In the genomic region with DNA sequence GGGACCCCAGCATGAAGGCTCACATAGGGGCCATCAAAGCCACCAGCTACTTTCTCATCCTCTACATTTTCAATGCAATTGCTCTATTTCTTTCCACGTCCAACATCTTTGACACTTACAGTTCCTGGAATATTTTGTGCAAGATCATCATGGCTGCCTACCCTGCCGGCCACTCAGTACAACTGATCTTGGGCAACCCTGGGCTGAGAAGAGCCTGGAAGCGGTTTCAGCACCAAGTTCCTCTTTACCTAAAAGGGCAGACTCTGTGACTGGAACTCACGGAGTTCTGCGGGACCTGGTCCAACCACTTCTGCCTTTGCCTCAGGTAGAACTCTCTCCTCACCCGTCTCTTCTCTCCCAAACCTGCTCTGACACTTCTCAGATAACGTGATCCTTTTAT, we compare ENCODE assay signal across 19 cellular contexts. TPM values are rescaled to one million over a fixed set of nuclear protein-coding genes. Genes with fewer than 3 reads are reported as not detected.
A peak's percentile ranks its signal among the peaks of the same experiment; 100 is the strongest.
DNase-seq lines count a peak whose midpoint lies in the region; ATAC-seq and TF ChIP-seq lines count a peak whose summit lies in the region.
"Had no signal": no experiment of that assay in that cellular context is flagged by ENCODE, and none has a peak within 500 bp of the region (broad histone marks: within the 10 kb centered on the region; RNA-seq: fewer than 3 reads in every experiment).

No MANE protein-coding gene starts in this region.

- H3F3A ChIP-seq in MM.1S (ENCODE audit: insufficient read depth, low read length): no peaks in the 10 kb centered on the region

- H2AFZ ChIP-seq in MM.1S (ENCODE audit: low read length): no peak overlapping the region
- H2AFZ ChIP-seq: PC-9 had no signal

- ATAC-seq in sciatic nerve: peak; percentile 44
- ATAC-seq: activated CD4-positive, alpha-beta T cell treated with anti-CD3 and anti-CD28 coated beads for 36 hours; activated T-helper 17 cell treated with anti-CD3 and anti-CD28 coated beads, Interleukin-2, amount 50 U/mL, for 72 hours had no signal

- in situ Hi-C loops in KBM-7 (cut with MboI; ENCODE audit: low pct_unique_long_range_greater_than_20kb, low sequenced_read_pairs): loop anchor here (25.0 kb wide), 1 partner anchor 360 kb away; the partner anchor contains the start of gene EPHB6

- peaks cover 16% of the 10 kb centered on the region for H3K27me3 ChIP-seq in left ventricle myocardium inferior (ENCODE audit: low read depth)
- H3K27me3 ChIP-seq in MM.1S (replicated peaks; ENCODE audit: insufficient read depth, low read length): no peaks in the 10 kb centered on the region
- H3K27me3 ChIP-seq: testis had no signal

- no peak overlapping the region for H3K9ac ChIP-seq in MM.1S (ENCODE audit: low read length)

- H3K27ac ChIP-seq in left ventricle myocardium inferior (replicated peaks) (no peak overlapping the region), MM.1S (ENCODE audit: low read length) (no peak overlapping the region)
- H3K27ac ChIP-seq: PC-9, testis had no signal

- TF ChIP-seq CTCF in left ventricle myocardium inferior (IDR thresholded peaks at IDR 0.05; ENCODE audit: borderline replicate concordance) (no peak), MM.1S (IDR thresholded peaks at IDR 0.05; ENCODE audit: low read length) (no peak)

- no peaks in the 10 kb centered on the region for H3K79me2 ChIP-seq in MM.1S (ENCODE audit: low read length)

- H3K36me3 ChIP-seq in left ventricle myocardium inferior (no peaks in the 10 kb centered on the region), MM.1S (replicated peaks; ENCODE audit: insufficient read depth, low read length) (no peaks in the 10 kb centered on the region)

- no peaks in the 10 kb centered on the region for H4K20me1 ChIP-seq in MM.1S (ENCODE audit: insufficient read depth, low read length)

- no peaks in the 10 kb centered on the region for H3K9me2 ChIP-seq in MM.1S (replicated peaks; ENCODE audit: insufficient read depth, low read length)

- peaks cover 2% of the 10 kb centered on the region for H3K4me1 ChIP-seq in left ventricle myocardium inferior
- no peaks in the 10 kb centered on the region for H3K4me1 ChIP-seq in MM.1S (ENCODE audit: low read length)
- H3K4me1 ChIP-seq: testis had no signal

- DNase-seq in KBM-7: peak; percentile 32
- DNase-seq in SIG-M5 treated with dmso at 0.1 percent for 504 hours (lab: John Stamatoyannopoulos, UW; ENCODE audit: unreplicated experiment): peak; percentile 87
- DNase-seq in left ventricle myocardium inferior: peak; percentile 26
- DNase-seq in sciatic nerve (ENCODE audit: low spot score): no peak
- no peak for DNase-seq in MM.1S
- DNase-seq in NCI-H1092 (lab: John Stamatoyannopoulos, UW): no peak
- DNase-seq in NCI-H510A treated with DMSO at 0.1 percent for 48 hours (lab: John Stamatoyannopoulos, UW): no peak
- DNase-seq in NCI-H2081 treated with DMSO at 0.1 percent for 48 hours (lab: John Stamatoyannopoulos, UW): no peak
- DNase-seq: activated CD4-positive, alpha-beta T cell treated with anti-CD3 and anti-CD28 coated beads for 36 hours; activated naive CD8-positive, alpha-beta T cell treated with anti-CD3 and anti-CD28 coated beads, Interleukin-2, amount 10 ng/mL, durations not matched to agents 7 days and 5 days; cortex of kidney; KG1; NCI-H1105 treated with DMSO at 0.1 percent for 48 hours; NCI-H69; PC-9; testis had no signal

- H3K4me2 ChIP-seq in MM.1S (ENCODE audit: low read depth, low read length): no peak overlapping the region

- intact Hi-C loops in left ventricle myocardium inferior (cut with micrococcal nuclease): no loop called here
- intact Hi-C loops in sciatic nerve (cut with DNase I): no loop called here

- no peak overlapping the region for H3K4me3 ChIP-seq in left ventricle myocardium inferior
- H3K4me3 ChIP-seq in MM.1S (ENCODE audit: low read length): no peak overlapping the region
- H3K4me3 ChIP-seq: PC-9, testis had no signal

- H3K9me3 ChIP-seq in left ventricle myocardium inferior (replicated peaks): no peaks in the 10 kb centered on the region
- no peaks in the 10 kb centered on the region for H3K9me3 ChIP-seq in MM.1S (replicated peaks; ENCODE audit: insufficient read depth, low read length)
- H3K9me3 ChIP-seq: testis had no signal

RNA-seq across cellular contexts. Expression of gene TAS2R40, which starts 0.9 kb away (rescaled TPM):
- total RNA-seq in left ventricle myocardium inferior: not detected
- total RNA-seq in sciatic nerve: not detected
- total RNA-seq: activated CD4-positive, alpha-beta T cell treated with anti-CD3 and anti-CD28 coated beads for 36 hours; activated naive CD8-positive, alpha-beta T cell treated with anti-CD3 and anti-CD28 coated beads, Interleukin-2, amount 10 ng/mL, durations not matched to agents 7 days and 5 days; activated T-helper 17 cell treated with anti-CD3 and anti-CD28 coated beads, Interleukin-2, amount 50 U/mL, for 72 hours; mesothelial cell of epicardium; PC-9; SK-MEL-5; testis had no signal

RNA-seq across cellular contexts. Expression of gene TAS2R39, which starts 39.6 kb away (rescaled TPM):
- not detected for total RNA-seq in left ventricle myocardium inferior
- total RNA-seq in sciatic nerve: not detected
- total RNA-seq: activated CD4-positive, alpha-beta T cell treated with anti-CD3 and anti-CD28 coated beads for 36 hours; activated naive CD8-positive, alpha-beta T cell treated with anti-CD3 and anti-CD28 coated beads, Interleukin-2, amount 10 ng/mL, durations not matched to agents 7 days and 5 days; activated T-helper 17 cell treated with anti-CD3 and anti-CD28 coated beads, Interleukin-2, amount 50 U/mL, for 72 hours; mesothelial cell of epicardium; PC-9; SK-MEL-5; testis had no signal

RNA-seq across cellular contexts. Expression of gene GSTK1, which starts 40.5 kb away (rescaled TPM):
- 291 TPM for total RNA-seq in left ventricle myocardium inferior
- total RNA-seq in sciatic nerve: 155 TPM

Comparison
In these comparisons a context has a peak if more than half of its experiments do, and no peak if none do; other contexts are left out.
1. DNase-seq: peak in KBM-7 (single experiment), SIG-M5 treated with dmso at 0.1 percent for 504 hours (single experiment) and left ventricle myocardium inferior (single experiment); none in sciatic nerve (single experiment), MM.1S (single experiment), NCI-H1092 (single experiment), NCI-H510A treated with DMSO at 0.1 percent for 48 hours (single experiment) and NCI-H2081 treated with DMSO at 0.1 percent for 48 hours (single experiment).